39 cellular contexts compared by ENCODE assay signal in the genomic region with DNA sequence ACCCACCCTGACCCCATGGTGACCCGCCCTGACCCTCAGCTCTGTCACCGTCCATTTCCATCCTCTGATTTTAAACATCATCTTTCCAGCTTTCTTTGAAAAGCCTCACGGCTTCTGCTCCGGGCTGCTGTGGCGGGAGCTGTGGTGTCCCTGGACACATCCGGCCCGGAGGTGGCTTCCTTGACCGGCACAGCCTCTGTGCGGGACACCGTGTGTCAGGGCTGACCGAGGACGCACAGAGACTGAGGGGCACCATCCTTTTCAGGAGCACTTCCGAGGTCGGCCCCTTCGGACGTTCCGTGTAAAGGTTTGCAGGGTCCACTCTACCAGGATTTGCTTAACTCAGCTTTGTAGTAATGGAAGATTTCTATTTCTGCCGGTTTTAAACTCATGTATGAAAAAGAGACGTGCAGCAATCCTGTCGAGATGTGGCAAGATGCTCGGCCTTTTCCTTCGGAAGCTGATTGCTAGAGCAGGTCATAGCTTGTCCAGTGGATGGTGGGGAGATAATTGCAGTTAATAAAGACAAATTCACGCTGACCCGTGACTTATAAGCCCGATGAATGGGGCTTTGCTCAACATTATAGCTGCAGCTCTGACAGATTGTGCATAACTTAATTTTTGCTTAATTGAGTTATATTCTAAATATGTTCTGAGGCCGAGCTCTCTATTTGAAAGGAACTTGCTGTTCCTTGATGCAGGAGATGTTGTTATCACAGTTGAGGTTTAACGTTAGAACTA. TPM values are rescaled to one million over a fixed set of nuclear protein-coding genes. Genes with fewer than 3 reads are reported as not detected.
"Had no signal": no experiment of that assay in that cellular context is flagged by ENCODE, and none has a peak within 500 bp of the region (broad histone marks: within the 10 kb centered on the region; RNA-seq: fewer than 3 reads in every experiment).

No MANE protein-coding gene starts in this region.

- H3K4me3 Mint-ChIP-seq: activated CD4-positive, alpha-beta T cell treated with anti-CD3 and anti-CD28 coated beads, Interleukin-2, amount 10 ng/mL, durations not matched to agents 24 days and 14 days; activated CD8-positive, alpha-beta T cell treated with anti-CD3 and anti-CD28 coated beads for 36 hours; activated naive CD8-positive, alpha-beta T cell treated with anti-CD3 and anti-CD28 coated beads for 36 hours; activated T-cell treated with anti-CD3 and anti-CD28 coated beads, Interleukin-2, amount 50 U/mL, for 72 hours; activated T-helper 17 cell treated with anti-CD3 and anti-CD28 coated beads, Interleukin-2, amount 50 U/mL, for 72 hours had no signal

- H3K27me3 ChIP-seq: cardiac muscle cell, MG63, SJCRH30 had no signal

- H3K36me3 Mint-ChIP-seq: activated naive CD8-positive, alpha-beta T cell treated with anti-CD3 and anti-CD28 coated beads for 36 hours had no signal

- H3K27ac ChIP-seq: cardiac muscle cell, PC-9, RWPE1, SJCRH30, VCaP had no signal

- H3K9me3 ChIP-seq: MG63, SJCRH30 had no signal

- H3K36me3 ChIP-seq: cardiac muscle cell, MG63, SJCRH30 had no signal

- ATAC-seq: activated CD8-positive, alpha-beta T cell treated with anti-CD3 and anti-CD28 coated beads for 36 hours; activated T-cell treated with anti-CD3 and anti-CD28 coated beads, Interleukin-2, amount 50 U/mL, for 72 hours; activated T-helper 17 cell treated with anti-CD3 and anti-CD28 coated beads, Interleukin-2, amount 50 U/mL, for 72 hours had no signal

- H3K4me2 ChIP-seq: PC-9 had no signal

- H3K4me1 Mint-ChIP-seq: activated CD4-positive, alpha-beta T cell treated with anti-CD3 and anti-CD28 coated beads, Interleukin-2, amount 10 ng/mL, durations not matched to agents 24 days and 14 days; activated naive CD8-positive, alpha-beta T cell treated with anti-CD3 and anti-CD28 coated beads for 36 hours; activated T-helper 17 cell treated with anti-CD3 and anti-CD28 coated beads, Interleukin-2, amount 50 U/mL, for 72 hours had no signal

- H3K27me3 Mint-ChIP-seq: activated CD4-positive, alpha-beta T cell treated with anti-CD3 and anti-CD28 coated beads, Interleukin-2, amount 10 ng/mL, durations not matched to agents 24 days and 14 days had no signal

- H2AFZ ChIP-seq: PC-9 had no signal

- H3K9me3 Mint-ChIP-seq: activated CD4-positive, alpha-beta T cell treated with anti-CD3 and anti-CD28 coated beads, Interleukin-2, amount 10 ng/mL, durations not matched to agents 24 days and 14 days; activated CD8-positive, alpha-beta T cell treated with anti-CD3 and anti-CD28 coated beads for 36 hours; activated naive CD8-positive, alpha-beta T cell treated with anti-CD3 and anti-CD28 coated beads for 36 hours; activated T-cell treated with anti-CD3 and anti-CD28 coated beads, Interleukin-2, amount 50 U/mL, for 72 hours; activated T-helper 17 cell treated with anti-CD3 and anti-CD28 coated beads, Interleukin-2, amount 50 U/mL, for 72 hours had no signal

- DNase-seq: activated CD4-positive, alpha-beta T cell treated with anti-CD3 and anti-CD28 coated beads for 1 hour; activated CD4-positive, alpha-beta T cell treated with anti-CD3 and anti-CD28 coated beads, Interleukin-2, amount 10 ng/mL, durations not matched to agents 24 days and 14 days; activated CD4-positive, alpha-beta T cell treated with anti-CD3 and anti-CD28 coated beads, Interleukin-2, amount 50 U/mL, for 4 hours; activated CD4-positive, CD25-positive, alpha-beta regulatory T cell; activated CD8-positive, alpha-beta T cell treated with anti-CD3 and anti-CD28 coated beads for 36 hours; activated effector memory CD4-positive, alpha-beta T cell treated with anti-CD3 and anti-CD28 coated beads, Interleukin-2, amount 50 U/mL, for 16 hours; activated naive CD4-positive, alpha-beta T cell; activated naive CD4-positive, alpha-beta T cell treated with anti-CD3 and anti-CD28 coated beads, Interleukin-2, amount 50 U/mL, for 16 hours; activated naive CD8-positive, alpha-beta T cell treated with anti-CD3 and anti-CD28 coated beads for 36 hours; activated T-cell treated with anti-CD3 and anti-CD28 coated beads, Interleukin-2, amount 50 U/mL, for 1 hour; activated T-cell treated with anti-CD3 and anti-CD28 coated beads, Interleukin-2, amount 50 U/mL, for 72 hours; amniotic stem cell; aorta; Kasumi-1; KG1; MG63; MV-4-11; NCI-H1092; NCI-H1436 treated with DMSO at 0.1 percent for 48 hours; NCI-H1694 treated with DMSO at 0.1 percent for 48 hours; NCI-H2029; NCI-H2107; NCI-H2171; NCI-H510A; NCI-H526; NCI-H748 treated with DMSO at 0.1 percent for 48 hours; NK-92 treated with Interleukin-12 subunit alpha and Interleukin-12 subunit beta, amount 100 ng/mL, for 24 hours; PC-9; SHP77; SJCRH30; SW 1271; T-helper 1 cell; T-helper 2 cell; T-helper 9 cell had no signal

- H3K4me1 ChIP-seq: SJCRH30 had no signal

- H3K27ac Mint-ChIP-seq: activated CD4-positive, alpha-beta T cell treated with anti-CD3 and anti-CD28 coated beads, Interleukin-2, amount 10 ng/mL, durations not matched to agents 24 days and 14 days; activated CD8-positive, alpha-beta T cell treated with anti-CD3 and anti-CD28 coated beads for 36 hours; activated naive CD8-positive, alpha-beta T cell treated with anti-CD3 and anti-CD28 coated beads for 36 hours; activated T-cell treated with anti-CD3 and anti-CD28 coated beads, Interleukin-2, amount 50 U/mL, for 72 hours; activated T-helper 17 cell treated with anti-CD3 and anti-CD28 coated beads, Interleukin-2, amount 50 U/mL, for 72 hours had no signal

- H3K4me3 ChIP-seq: cardiac muscle cell, MG63, PC-9, SJCRH30 had no signal

RNA-seq across cellular contexts. Expression of a gene that starts 54.4 kb away (rescaled TPM):
- total RNA-seq: activated CD4-positive, alpha-beta T cell treated with anti-CD3 and anti-CD28 coated beads, Interleukin-2, amount 10 ng/mL, durations not matched to agents 24 days and 14 days; activated T-helper 17 cell treated with anti-CD3 and anti-CD28 coated beads, Interleukin-2, amount 50 U/mL, for 72 hours; OCI-LY7; PC-9 had no signal
- polyA plus RNA-seq: aorta had no signal
